ENCODE assay signal across 8 cellular contexts in the genomic region with DNA sequence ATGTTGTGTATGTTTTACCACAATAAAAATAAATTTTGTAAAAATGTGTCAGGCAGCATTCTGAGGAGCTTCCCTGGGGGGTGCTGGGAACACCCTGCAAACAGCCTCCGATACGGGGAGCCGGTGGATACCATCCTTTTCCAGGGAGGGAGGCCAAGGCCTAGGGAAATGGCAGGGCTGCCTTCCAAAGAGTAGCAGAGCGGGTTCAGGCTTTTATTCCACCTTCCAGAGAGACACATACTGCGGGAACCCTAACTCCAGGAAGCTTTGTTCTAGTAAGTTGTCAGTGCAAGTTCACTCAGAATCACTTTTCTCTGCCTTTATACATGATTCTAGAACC.
A peak's percentile ranks its signal among the peaks of the same experiment; 100 is the strongest.
DNase-seq lines count a peak whose midpoint lies in the region; ATAC-seq lines count a peak whose summit lies in the region.

No MANE protein-coding gene starts in this region.

- intact Hi-C loops in head of caudate nucleus (cut with DNase I): loop anchor here (5.0 to 10.0 kb wide), 3 partner anchors 34 to 134 kb away; a partner anchor contains a TSS

- DNase-seq in DMS153 treated with DMSO at 0.1 percent for 48 hours (lab: John Stamatoyannopoulos, UW; ENCODE audit: unreplicated experiment) (peak; percentile 75), HuH-7.5 (ENCODE audit: low spot score) (peak; percentile 32), head of caudate nucleus (peak in 39 of 42 donors; percentile 24 to 78 (median 53)), pons (ENCODE audit: low spot score) (peak; percentile 66), GM19240 (ENCODE audit: insufficient read length, low spot score) (no peak)
- peak; percentile 66 for DNase-seq in activated CD8-positive, alpha-beta memory T cell treated with anti-CD3 and anti-CD28 coated beads, Interleukin-2, amount 50 U/mL, for 48 hours
- DNase-seq in NK-92 treated with Interleukin-12 subunit alpha and Interleukin-12 subunit beta, amount 100 ng/mL, for 24 hours (lab: John Stamatoyannopoulos, UW): no peak

- no peak for ATAC-seq in HG03520 (IDR thresholded peaks at IDR 0.05; ENCODE audit: unreplicated experiment)

Comparison
In these comparisons a context has a peak if more than half of its experiments do, and no peak if none do; other contexts are left out.
1. DNase-seq: peak in DMS153 treated with DMSO at 0.1 percent for 48 hours (single experiment), HuH-7.5 (single experiment), activated CD8-positive, alpha-beta memory T cell treated with anti-CD3 and anti-CD28 coated beads, Interleukin-2, amount 50 U/mL, for 48 hours (single experiment), head of caudate nucleus (39 of 42) and pons (single experiment); none in NK-92 treated with Interleukin-12 subunit alpha and Interleukin-12 subunit beta, amount 100 ng/mL, for 24 hours (single experiment) and GM19240 (single experiment).